10 cellular contexts compared by ENCODE assay signal in genomic region chr2:12534646-12535263, GRCh38.
DNase-seq lines count a peak whose midpoint lies in the region; ATAC-seq and TF ChIP-seq lines count a peak whose summit lies in the region.
"Had no signal": no experiment of that assay in that cellular context is flagged by ENCODE, and none has a peak within 500 bp of the region (broad histone marks: within the 10 kb centered on the region; RNA-seq: fewer than 3 reads in every experiment).

No MANE protein-coding gene starts in this region.

- ATAC-seq in PC-3 (peak; percentile 90), GM21423 (IDR thresholded peaks at IDR 0.05; ENCODE audit: unreplicated experiment) (no peak)
- ATAC-seq: activated CD8-positive, alpha-beta T cell treated with anti-CD3 and anti-CD28 coated beads for 36 hours had no signal

- no peaks in the 10 kb centered on the region for H3F3A ChIP-seq in PC-3 (ENCODE audit: low read length, unreplicated experiment)

- no peak overlapping the region for H2BK120ac ChIP-seq in neuronal stem cell (ENCODE audit: low read depth, low read length)

- H3K79me1 ChIP-seq in neuronal stem cell (ENCODE audit: low read depth, low read length), result no peaks in the 10 kb centered on the region

- H3K9me2 ChIP-seq in PC-3 (replicated peaks; ENCODE audit: low read length), result no peaks in the 10 kb centered on the region

- no peak overlapping the region for H4K8ac ChIP-seq in neuronal stem cell (ENCODE audit: low read depth, low read length)

- peak overlapping the region; percentile 20; the same call in 1 of the 2 replicates for H2AFZ ChIP-seq in PC-3 (ENCODE audit: low read length)
- peak overlapping the region; percentile 65 for H2AFZ ChIP-seq in neuronal stem cell (ENCODE audit: low read length)

- no TSS peak for BruUV-seq in PC-3 (replicated peaks; lab: Mats Ljungman, UMichigan)

- H3K4me1 ChIP-seq in PC-3 (ENCODE audit: insufficient read depth, low read length) (peaks cover 33% of the 10 kb centered on the region), neuronal stem cell (ENCODE audit: control insufficient read depth in 2 of 2, insufficient read depth in 1 of 2, low read depth in 1 of 2, low read length in 2 of 2) (peaks cover 6 to 10% of the 10 kb centered on the region in 2 donors)

- DNase-seq in COLO829 (ENCODE audit: low spot score) (peak; percentile 82), PC-3 (peak; percentile 96), epidermal melanocyte (ENCODE audit: insufficient read length, low spot score) (peak; percentile 51), neuronal stem cell (ENCODE audit: low spot score) (no peak), SKM-1 (lab: John Stamatoyannopoulos, UW; ENCODE audit: unreplicated experiment) (no peak), NCI-H1436 (lab: John Stamatoyannopoulos, UW) (no peak), NCI-H2081 treated with DMSO at 0.1 percent for 48 hours (lab: John Stamatoyannopoulos, UW) (no peak)
- DNase-seq: activated CD8-positive, alpha-beta T cell treated with anti-CD3 and anti-CD28 coated beads for 36 hours; cerebellar nuclear complex had no signal

- H3K36me3 ChIP-seq in PC-3 (ENCODE audit: low read depth, low read length) (no peaks in the 10 kb centered on the region), neuronal stem cell (replicated peaks in 1 of 2; ENCODE audit: control insufficient read depth in 2 of 2, insufficient read depth in 2 of 2, low read length in 2 of 2) (no peaks in the 10 kb centered on the region)

- H2BK5ac ChIP-seq in neuronal stem cell (ENCODE audit: low read length), result no peak overlapping the region

- TF ChIP-seq CTCF in PC-3 (conservative IDR thresholded peaks at IDR 0.05; ENCODE audit: low read depth, low read length), result no peak

- H3K23ac ChIP-seq in neuronal stem cell (ENCODE audit: low read depth, low read length, poor library complexity), result no peak overlapping the region

- no CpG with 5 or more reads among the region's 3 CpGs for WGBS in neuronal stem cell (ENCODE audit: extremely low coverage in 2 of 2, insufficient read length in 2 of 2, insufficient replicate concordance in 1 of 2), 2 donors

- no peaks in the 10 kb centered on the region for H3K79me2 ChIP-seq in PC-3 (ENCODE audit: low read length)

- H3K4ac ChIP-seq in neuronal stem cell (ENCODE audit: low read length), result no peak overlapping the region

- H3K9ac ChIP-seq in PC-3 (ENCODE audit: low read length) (peak overlapping the region; percentile 36), neuronal stem cell (ENCODE audit: low read depth, low read length, poor library complexity) (no peak overlapping the region)

- POLR2A ChIA-PET in PC-3 (lab: Charles Lee; ENCODE audit: unreplicated experiment), result interaction anchor here (0.6 to 0.7 kb wide), 7 partner anchors 13 to 705 kb away, joined by 3 to 13 read pairs (median 6); no protein-coding TSS in a partner anchor

- no peak overlapping the region for H4K91ac ChIP-seq in neuronal stem cell (ENCODE audit: low read depth, low read length, poor library complexity)

- no peak overlapping the region for H3K4me3 ChIP-seq in PC-3 (ENCODE audit: low read length)
- H3K4me3 ChIP-seq in neuronal stem cell (ENCODE audit: low read length in 2 of 2), result no peak overlapping the region

- no peak overlapping the region for H2AK5ac ChIP-seq in neuronal stem cell (ENCODE audit: low read depth, low read length)

- CTCF ChIA-PET in PC-3 (lab: Charles Lee), result interaction anchor here (0.5 to 1.6 kb wide), 6 partner anchors 152 to 1948 kb away, joined by 3 to 14 read pairs (median 5); no protein-coding TSS in a partner anchor

- H3K27me3 ChIP-seq in PC-3 (ENCODE audit: low read length), result no peaks in the 10 kb centered on the region
- H3K27me3 ChIP-seq in neuronal stem cell (ENCODE audit: control insufficient read depth in 3 of 3, insufficient read depth in 3 of 3, low read depth in 1 of 3, low read length in 3 of 3), result no peaks in the 10 kb centered on the region

- H3K14ac ChIP-seq in neuronal stem cell (ENCODE audit: low read length), result no peak overlapping the region

- H4K20me1 ChIP-seq in PC-3 (ENCODE audit: low read length), result no peaks in the 10 kb centered on the region

- intact Hi-C loops in PC-3 (cut with micrococcal nuclease), result loop anchor here (5.0 to 10.0 kb wide), 3 partner anchors 100 to 702 kb away; no protein-coding TSS in a partner anchor

- H3K4me2 ChIP-seq in PC-3 (ENCODE audit: low read length) (peak overlapping the region; percentile 58), neuronal stem cell (ENCODE audit: insufficient read depth, low read length, poor library complexity, severe bottlenecking) (no peak overlapping the region)

- H3K9me3 ChIP-seq in PC-3 (ENCODE audit: low read length) (no peaks in the 10 kb centered on the region), neuronal stem cell (replicated peaks in 1 of 2; ENCODE audit: control insufficient read depth in 2 of 2, insufficient read depth in 1 of 2, low read depth in 1 of 2, low read length in 2 of 2) (no peaks in the 10 kb centered on the region)

- no peak overlapping the region for H2BK15ac ChIP-seq in neuronal stem cell (ENCODE audit: low read length)

- H3K27ac ChIP-seq in PC-3 (ENCODE audit: low read length), result peak overlapping the region; percentile 81
- H3K27ac ChIP-seq in neuronal stem cell (replicated peaks; ENCODE audit: low read length), result no peak overlapping the region

- H3K18ac ChIP-seq in neuronal stem cell (ENCODE audit: low read length), result no peak overlapping the region

- H2BK12ac ChIP-seq in neuronal stem cell (ENCODE audit: low read length), result no peak overlapping the region

Comparison
In these comparisons a context has a peak if more than half of its experiments do, and no peak if none do; other contexts are left out.
1. DNase-seq: peak in COLO829 (single experiment), PC-3 (single experiment) and epidermal melanocyte (single experiment); none in neuronal stem cell (single experiment), SKM-1 (single experiment), NCI-H1436 (single experiment) and NCI-H2081 treated with DMSO at 0.1 percent for 48 hours (single experiment).